In the genomic region with DNA sequence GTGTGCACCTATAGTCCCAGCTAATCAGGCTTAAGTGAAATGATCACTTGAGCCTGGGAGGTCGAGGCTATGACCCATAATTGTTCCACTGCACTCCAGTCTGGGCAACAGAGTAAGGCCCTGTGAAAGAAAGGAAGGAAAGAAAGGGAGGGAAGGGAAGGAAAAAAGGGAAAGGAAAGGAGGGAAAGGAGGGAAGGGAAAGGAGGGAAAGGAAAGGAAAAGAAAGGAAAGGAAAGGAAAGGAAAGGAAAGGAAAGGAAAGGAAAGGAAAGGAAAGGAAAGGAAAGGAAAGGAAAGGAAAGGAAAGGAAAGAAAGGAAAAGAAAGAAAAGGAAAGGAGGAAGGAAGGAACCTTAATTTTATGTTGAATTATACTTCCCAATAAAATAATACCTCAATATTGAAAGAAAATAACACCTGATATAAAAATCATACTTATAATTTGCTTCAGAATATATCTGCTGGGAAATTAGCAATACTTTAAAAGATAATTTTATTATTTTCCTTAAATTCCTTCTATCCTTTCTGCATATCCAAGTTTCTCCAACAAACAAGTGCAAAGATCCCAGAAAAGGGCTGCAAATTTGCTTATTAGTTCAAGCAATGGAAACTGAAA, we compare ENCODE assay signal across 27 cellular contexts.
"Had no signal": no experiment of that assay in that cellular context is flagged by ENCODE, and none has a peak within 500 bp of the region (broad histone marks: within the 10 kb centered on the region; RNA-seq: fewer than 3 reads in every experiment).

No MANE protein-coding gene starts in this region.

- H3K4me3 Mint-ChIP-seq: activated CD4-positive, alpha-beta memory T cell treated with anti-CD3 and anti-CD28 coated beads, Interleukin-2, amount 10 ng/mL, durations not matched to agents 7 days and 5 days; activated CD4-positive, alpha-beta T cell treated with anti-CD3 and anti-CD28 coated beads, Interleukin-2, amount 10 ng/mL, durations not matched to agents 7 days and 5 days; activated naive CD8-positive, alpha-beta T cell treated with anti-CD3 and anti-CD28 coated beads for 36 hours; activated T-cell treated with anti-CD3 and anti-CD28 coated beads, Interleukin-2, amount 50 U/mL, for 72 hours; neural crest cell had no signal

- ATAC-seq: activated T-cell treated with anti-CD3 and anti-CD28 coated beads, Interleukin-2, amount 50 U/mL, for 72 hours; body of pancreas; naive thymus-derived CD4-positive, alpha-beta T cell; pancreas; psoas muscle had no signal

- H3K4me2 ChIP-seq: smooth muscle cell had no signal

- H3K27me3 ChIP-seq: adrenal gland, body of pancreas, esophagus squamous epithelium, heart right ventricle, pancreas, suprapubic skin, tibial artery had no signal

- DNase-seq: activated CD4-positive, alpha-beta memory T cell treated with anti-CD3 and anti-CD28 coated beads, Interleukin-2, amount 10 ng/mL, durations not matched to agents 7 days and 5 days; activated CD4-positive, alpha-beta T cell treated with anti-CD3 and anti-CD28 coated beads for 1 hour; activated CD4-positive, alpha-beta T cell treated with anti-CD3 and anti-CD28 coated beads, Interleukin-2, amount 10 ng/mL, durations not matched to agents 7 days and 5 days; activated naive CD4-positive, alpha-beta T cell; activated naive CD8-positive, alpha-beta T cell treated with anti-CD3 and anti-CD28 coated beads for 36 hours; activated T-cell treated with anti-CD3 and anti-CD28 coated beads for 4 hours; activated T-cell treated with anti-CD3 and anti-CD28 coated beads, Interleukin-2, amount 50 U/mL, for 72 hours; adrenal gland; aorta; body of pancreas; dermis blood vessel endothelial cell; effector CD4-positive, alpha-beta T cell; esophagus squamous epithelium; foreskin melanocyte; heart right ventricle; midbrain; naive thymus-derived CD4-positive, alpha-beta T cell; nucleus accumbens; pancreas; psoas muscle; stimulated activated CD4-positive, alpha-beta T cell treated with anti-CD3 and anti-CD28 coated beads, Interleukin-1b, Interleukin-23, amount 100 ng/mL, for 48 hours; T-helper 9 cell; tibial artery had no signal

- H3K4me1 ChIP-seq: adrenal gland, body of pancreas, esophagus squamous epithelium, pancreas, suprapubic skin had no signal

- H3K27me3 Mint-ChIP-seq: activated CD4-positive, alpha-beta memory T cell treated with anti-CD3 and anti-CD28 coated beads, Interleukin-2, amount 10 ng/mL, durations not matched to agents 7 days and 5 days; activated CD4-positive, alpha-beta T cell treated with anti-CD3 and anti-CD28 coated beads, Interleukin-2, amount 10 ng/mL, durations not matched to agents 7 days and 5 days; activated naive CD8-positive, alpha-beta T cell treated with anti-CD3 and anti-CD28 coated beads for 36 hours; naive thymus-derived CD4-positive, alpha-beta T cell had no signal

- H3K9me3 ChIP-seq: adrenal gland, body of pancreas, esophagus squamous epithelium, pancreas, psoas muscle, suprapubic skin, tibial artery had no signal

- H3K36me3 ChIP-seq: adrenal gland, esophagus squamous epithelium, heart right ventricle, pancreas, suprapubic skin, tibial artery had no signal

- H3K27ac ChIP-seq: adrenal gland, body of pancreas, epithelial cell of prostate, esophagus squamous epithelium, pancreas, psoas muscle, suprapubic skin, tibial artery had no signal

- H3K27ac Mint-ChIP-seq: activated CD4-positive, alpha-beta memory T cell treated with anti-CD3 and anti-CD28 coated beads, Interleukin-2, amount 10 ng/mL, durations not matched to agents 7 days and 5 days; activated CD4-positive, alpha-beta T cell treated with anti-CD3 and anti-CD28 coated beads, Interleukin-2, amount 10 ng/mL, durations not matched to agents 7 days and 5 days; activated naive CD8-positive, alpha-beta T cell treated with anti-CD3 and anti-CD28 coated beads for 36 hours had no signal

- H3K4me3 ChIP-seq: adrenal gland, body of pancreas, esophagus squamous epithelium, heart right ventricle, pancreas, psoas muscle, smooth muscle cell, suprapubic skin, tibial artery had no signal
